ENCODE assay signal across 8 cellular contexts in the genomic region with DNA sequence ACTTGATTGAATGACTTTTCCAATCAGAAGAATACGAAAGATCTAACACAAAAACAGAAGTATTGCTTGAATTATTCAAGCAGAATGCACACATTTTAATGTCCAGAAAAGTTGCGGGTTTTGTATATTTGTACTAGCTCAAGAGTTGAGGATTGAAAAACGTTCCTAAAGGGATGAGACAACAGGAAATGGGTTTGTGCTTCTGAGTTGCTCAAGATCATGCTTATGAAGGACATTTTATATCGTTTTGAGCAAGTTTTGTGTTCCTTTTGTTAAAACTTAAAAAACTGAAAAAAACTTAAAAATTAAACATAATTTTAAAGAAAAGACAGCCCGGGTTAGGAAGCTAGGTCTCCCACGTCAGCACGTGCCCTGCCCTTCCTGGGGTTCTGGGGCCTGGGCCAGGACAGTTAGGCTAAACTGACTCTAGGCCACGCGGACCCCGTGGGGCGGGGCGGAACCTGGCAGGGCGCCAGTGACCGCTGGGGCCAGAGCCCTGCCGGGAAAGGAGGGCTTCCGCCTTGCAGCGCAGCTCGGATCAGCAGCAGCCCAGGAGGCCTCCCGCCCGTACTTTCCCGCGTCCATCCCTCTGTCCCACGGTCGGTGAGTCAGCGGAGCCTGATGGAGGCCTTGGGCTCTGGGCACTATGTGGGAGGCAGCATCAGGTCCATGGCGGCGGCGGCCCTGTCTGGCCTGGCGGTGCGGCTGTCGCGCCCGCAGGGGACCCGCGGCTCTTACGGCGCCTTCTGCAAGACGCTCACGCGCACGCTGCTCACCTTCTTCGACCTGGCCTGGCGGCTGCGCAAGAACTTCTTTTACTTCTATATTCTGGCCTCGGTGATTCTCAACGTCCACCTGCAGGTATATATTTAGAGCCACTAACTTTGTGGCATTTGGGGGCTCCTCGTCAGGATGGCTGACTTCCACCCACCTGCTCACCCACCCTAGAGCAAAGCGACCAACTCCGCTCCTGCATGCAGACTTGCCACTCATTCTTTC. TPM values are rescaled to one million over a fixed set of nuclear protein-coding genes. Genes with fewer than 3 reads are reported as not detected.
A peak's percentile ranks its signal among the peaks of the same experiment; 100 is the strongest.
DNase-seq lines count a peak whose midpoint lies in the region; ATAC-seq and TF ChIP-seq lines count a peak whose summit lies in the region.

Gene SMIM10 (plus strand): TSS at position 517 of the 999 bp plus-strand sequence. CDS start 105 bp downstream, at position 622.

- no peaks in the 10 kb centered on the region for H4K20me1 ChIP-seq in hepatocyte (ENCODE audit: insufficient read depth, poor library complexity, severe bottlenecking)

- POLR2A ChIA-PET in Panc1 (lab: Charles Lee), result no interaction called here

- H3K36me3 ChIP-seq in Panc1 (ENCODE audit: control insufficient read depth, insufficient read depth, low read length) (no peaks in the 10 kb centered on the region), hepatocyte (replicated peaks; ENCODE audit: insufficient read depth, low read depth) (no peaks in the 10 kb centered on the region)

- TF ChIP-seq CTCF in Panc1 (IDR thresholded peaks at IDR 0.05), result no peak
- TF ChIP-seq CTCF in hepatocyte (IDR thresholded peaks at IDR 0.05; ENCODE audit: poor library complexity), result no peak

- WGBS in hepatocyte (ENCODE audit: low lambda C conversion rate, missing lambda C conversion rate), result 57% methylated on average over 41 of the region's 49 CpGs

- H3K27me3 ChIP-seq in Panc1 (ENCODE audit: control insufficient read depth, insufficient read depth, low read length) (no peaks in the 10 kb centered on the region), hepatocyte (no peaks in the 10 kb centered on the region)

- no peaks in the 10 kb centered on the region for H3K79me2 ChIP-seq in hepatocyte

- H3K9me3 ChIP-seq in Panc1 (ENCODE audit: control insufficient read depth, insufficient read depth, low read depth, low read length) (no peaks in the 10 kb centered on the region), hepatocyte (ENCODE audit: low read depth) (no peaks in the 10 kb centered on the region)

- no peaks in the 10 kb centered on the region for H3K9me2 ChIP-seq in hepatocyte (replicated peaks; ENCODE audit: insufficient read depth)

- peak within 1 kb of the TSS; percentile 35 for H2AFZ ChIP-seq in hepatocyte

- DNase-seq in COLO829 (ENCODE audit: low spot score) (peak; percentile 17), H4 (ENCODE audit: low spot score) (peak; percentile 55), Panc1 (ENCODE audit: low read depth, low spot score) (no peak), anterior cingulate cortex (lab: John Stamatoyannopoulos, UW) (peak in 38 of 58 donors; percentile 0 to 66 (median 5)), hepatocyte (ENCODE audit: low spot score) (peak; percentile 72), renal cortical epithelial cell (ENCODE audit: low read depth) (peak; percentile 47), NK-92 (lab: John Stamatoyannopoulos, UW; ENCODE audit: unreplicated experiment) (no peak)

- in situ Hi-C loops in Panc1 (cut with HindIII; ENCODE audit: low pct_unique_long_range_greater_than_20kb, low sequenced_read_pairs), result no loop called here

- H3K4me1 ChIP-seq in Panc1 (ENCODE audit: control insufficient read depth, insufficient read depth, low read length) (peaks cover 14% of the 10 kb centered on the region), hepatocyte (ENCODE audit: insufficient read depth) (no peaks in the 10 kb centered on the region)

- peak within 1 kb of the TSS; percentile 73 for H3K4me2 ChIP-seq in hepatocyte

- H3K4me3 ChIP-seq in Panc1 (ENCODE audit: low read depth in 2 of 2, low read length in 2 of 2) (peak within 1 kb of the TSS; percentile 48 to 61), hepatocyte (no peak within 1 kb of the TSS)

- H3K27ac ChIP-seq in Panc1 (ENCODE audit: low read length) (peak within 1 kb of the TSS; percentile 95), hepatocyte (peak within 1 kb of the TSS; percentile 32)

- CTCF ChIA-PET in Panc1 (lab: Charles Lee), result no interaction called here

- no TSS peak for BruUV-seq in Panc1 (replicated peaks; lab: Mats Ljungman, UMichigan)

- intact Hi-C loops in Panc1 (cut with micrococcal nuclease; ENCODE audit: unreplicated experiment), result loop anchor here (10.0 kb wide), 1 partner anchor 186 kb away; a partner anchor contains a TSS

- peak; percentile 96 for ATAC-seq in Panc1
- no peak for ATAC-seq in HG03045 (IDR thresholded peaks at IDR 0.05; ENCODE audit: unreplicated experiment)

RNA-seq across cellular contexts. Expression of gene SMIM10, which starts in this region (rescaled TPM):
- total RNA-seq in H4 (2014; rRNA removed; shearing (Covaris generic)), result 7.2 and 7.6 TPM in 2 replicates
- total RNA-seq in Panc1 (2021; ENCODE audit: unreplicated experiment) (7.2 TPM), hepatocyte (3.2 and 4.4 TPM in 2 replicates), renal cortical epithelial cell (0.99 TPM in 1 of 2 replicates, not detected in the other)
- 7.4 TPM for polyA plus RNA-seq in Panc1 (2012; ENCODE audit: insufficient read length)
- polyA plus RNA-seq in hepatocyte, result 2.6 and 3.4 TPM in 2 replicates

Comparison
In these comparisons a context has a peak if more than half of its experiments do, and no peak if none do; other contexts are left out.
1. Peak in DNase-seq in renal cortical epithelial cell; RNA of the gene not detected or under 1 TPM.
2. DNase-seq: peak in COLO829 (single experiment), H4 (single experiment), anterior cingulate cortex (38 of 58) and hepatocyte (single experiment); none in Panc1 (single experiment) and NK-92 (single experiment).